ENCODE assay signal across 1 cellular context in the genomic region with DNA sequence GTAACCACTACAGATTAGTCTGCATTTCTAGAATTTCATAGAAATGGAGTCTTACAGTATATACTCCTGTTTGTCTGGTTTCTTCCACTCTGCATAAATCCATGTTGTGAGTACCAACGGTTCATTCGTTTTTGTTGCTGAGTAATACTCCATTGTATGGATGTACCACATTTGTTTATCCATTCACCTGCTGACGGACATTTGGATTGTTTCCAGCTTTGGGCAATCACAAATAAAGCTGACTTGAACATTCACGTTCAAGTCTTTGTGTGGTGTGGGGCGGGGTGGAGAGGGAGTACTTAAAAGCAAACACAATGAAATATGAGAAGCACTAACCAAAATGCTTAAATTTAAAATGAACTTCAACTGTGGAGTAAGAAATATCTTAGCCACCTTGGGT.
TF ChIP-seq lines count a peak whose summit lies in the region.

No MANE protein-coding gene starts in this region.

TF ChIP-seq in HepG2, 621 proteins besides CTCF, POLR2A, EP300 and RAD21:
- no peak for TF ChIP-seq TEAD3 (CRISPR knock-in tag; optimal IDR thresholded peaks at IDR 0.05; ENCODE audit: borderline replicate concordance)
- TF ChIP-seq, protein P1, sequence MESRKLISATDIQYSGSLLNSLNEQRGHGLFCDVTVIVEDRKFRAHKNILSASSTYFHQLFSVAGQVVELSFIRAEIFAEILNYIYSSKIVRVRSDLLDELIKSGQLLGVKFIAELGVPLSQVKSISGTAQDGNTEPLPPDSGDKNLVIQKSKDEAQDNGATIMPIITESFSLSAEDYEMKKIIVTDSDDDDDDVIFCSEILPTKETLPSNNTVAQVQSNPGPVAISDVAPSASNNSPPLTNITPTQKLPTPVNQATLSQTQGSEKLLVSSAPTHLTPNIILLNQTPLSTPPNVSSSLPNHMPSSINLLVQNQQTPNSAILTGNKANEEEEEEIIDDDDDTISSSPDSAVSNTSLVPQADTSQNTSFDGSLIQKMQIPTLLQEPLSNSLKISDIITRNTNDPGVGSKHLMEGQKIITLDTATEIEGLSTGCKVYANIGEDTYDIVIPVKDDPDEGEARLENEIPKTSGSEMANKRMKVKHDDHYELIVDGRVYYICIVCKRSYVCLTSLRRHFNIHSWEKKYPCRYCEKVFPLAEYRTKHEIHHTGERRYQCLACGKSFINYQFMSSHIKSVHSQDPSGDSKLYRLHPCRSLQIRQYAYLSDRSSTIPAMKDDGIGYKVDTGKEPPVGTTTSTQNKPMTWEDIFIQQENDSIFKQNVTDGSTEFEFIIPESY (CRISPR knock-in tag; IDR thresholded peaks at IDR 0.05): peak; percentile 68; the same call in 1 of the 2 replicates
- TF ChIP-seq SIX1 (CRISPR knock-in tag; IDR thresholded peaks at IDR 0.05; ENCODE audit: borderline replicate concordance): 0 out of 2 replicates have a peak, but pooled peaks have one; percentile 13
- no peak for TF ChIP-seq ATM (IDR thresholded peaks at IDR 0.05; ENCODE audit: borderline replicate concordance)
- peak; percentile 51; the same call in 1 of the 2 replicates for TF ChIP-seq SIX4 (CRISPR knock-in tag; IDR thresholded peaks at IDR 0.05)
- TF ChIP-seq, protein P2, sequence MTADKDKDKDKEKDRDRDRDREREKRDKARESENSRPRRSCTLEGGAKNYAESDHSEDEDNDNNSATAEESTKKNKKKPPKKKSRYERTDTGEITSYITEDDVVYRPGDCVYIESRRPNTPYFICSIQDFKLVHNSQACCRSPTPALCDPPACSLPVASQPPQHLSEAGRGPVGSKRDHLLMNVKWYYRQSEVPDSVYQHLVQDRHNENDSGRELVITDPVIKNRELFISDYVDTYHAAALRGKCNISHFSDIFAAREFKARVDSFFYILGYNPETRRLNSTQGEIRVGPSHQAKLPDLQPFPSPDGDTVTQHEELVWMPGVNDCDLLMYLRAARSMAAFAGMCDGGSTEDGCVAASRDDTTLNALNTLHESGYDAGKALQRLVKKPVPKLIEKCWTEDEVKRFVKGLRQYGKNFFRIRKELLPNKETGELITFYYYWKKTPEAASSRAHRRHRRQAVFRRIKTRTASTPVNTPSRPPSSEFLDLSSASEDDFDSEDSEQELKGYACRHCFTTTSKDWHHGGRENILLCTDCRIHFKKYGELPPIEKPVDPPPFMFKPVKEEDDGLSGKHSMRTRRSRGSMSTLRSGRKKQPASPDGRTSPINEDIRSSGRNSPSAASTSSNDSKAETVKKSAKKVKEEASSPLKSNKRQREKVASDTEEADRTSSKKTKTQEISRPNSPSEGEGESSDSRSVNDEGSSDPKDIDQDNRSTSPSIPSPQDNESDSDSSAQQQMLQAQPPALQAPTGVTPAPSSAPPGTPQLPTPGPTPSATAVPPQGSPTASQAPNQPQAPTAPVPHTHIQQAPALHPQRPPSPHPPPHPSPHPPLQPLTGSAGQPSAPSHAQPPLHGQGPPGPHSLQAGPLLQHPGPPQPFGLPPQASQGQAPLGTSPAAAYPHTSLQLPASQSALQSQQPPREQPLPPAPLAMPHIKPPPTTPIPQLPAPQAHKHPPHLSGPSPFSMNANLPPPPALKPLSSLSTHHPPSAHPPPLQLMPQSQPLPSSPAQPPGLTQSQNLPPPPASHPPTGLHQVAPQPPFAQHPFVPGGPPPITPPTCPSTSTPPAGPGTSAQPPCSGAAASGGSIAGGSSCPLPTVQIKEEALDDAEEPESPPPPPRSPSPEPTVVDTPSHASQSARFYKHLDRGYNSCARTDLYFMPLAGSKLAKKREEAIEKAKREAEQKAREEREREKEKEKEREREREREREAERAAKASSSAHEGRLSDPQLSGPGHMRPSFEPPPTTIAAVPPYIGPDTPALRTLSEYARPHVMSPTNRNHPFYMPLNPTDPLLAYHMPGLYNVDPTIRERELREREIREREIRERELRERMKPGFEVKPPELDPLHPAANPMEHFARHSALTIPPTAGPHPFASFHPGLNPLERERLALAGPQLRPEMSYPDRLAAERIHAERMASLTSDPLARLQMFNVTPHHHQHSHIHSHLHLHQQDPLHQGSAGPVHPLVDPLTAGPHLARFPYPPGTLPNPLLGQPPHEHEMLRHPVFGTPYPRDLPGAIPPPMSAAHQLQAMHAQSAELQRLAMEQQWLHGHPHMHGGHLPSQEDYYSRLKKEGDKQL (CRISPR knock-in tag; IDR thresholded peaks at IDR 0.05; ENCODE audit: low read depth): no peak
- TF ChIP-seq ZMYM3 (CRISPR knock-in tag; IDR thresholded peaks at IDR 0.05): peak; percentile 19; the same call in 1 of the 2 replicates
- TF ChIP-seq SOX13 (IDR thresholded peaks at IDR 0.05): no peak
- peak in 1 of 2 experiments; percentile 54; a peak in 1 of 4 replicates for TF ChIP-seq SOX13 (CRISPR knock-in tag; conservative IDR thresholded peaks at IDR 0.05 in 1 of 2, IDR thresholded peaks at IDR 0.05 in 1 of 2)
